1 cellular context compared by ENCODE assay signal in the genomic region with DNA sequence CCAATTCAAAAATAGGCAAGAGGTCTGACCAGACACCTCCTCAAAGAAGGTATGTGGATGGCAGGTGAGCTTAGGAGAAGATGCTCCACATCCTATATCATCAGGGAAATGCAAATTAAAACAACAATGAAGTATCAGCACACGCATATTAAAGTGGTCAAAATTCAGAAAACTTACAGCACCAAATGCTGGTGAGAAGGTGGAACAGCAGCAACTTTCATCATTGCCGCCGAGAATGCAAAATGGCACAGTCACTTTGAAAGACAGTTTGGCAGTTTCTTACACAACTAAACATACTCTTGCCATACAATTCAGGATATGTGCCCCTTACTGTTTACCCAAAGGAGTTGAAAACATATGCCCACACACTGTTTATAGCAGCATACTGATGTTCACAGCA.
TF ChIP-seq lines count a peak whose summit lies in the region.

No MANE protein-coding gene starts in this region.

TF ChIP-seq in liver, 16 proteins besides CTCF, POLR2A, EP300 and RAD21:
- TF ChIP-seq, protein P1, sequence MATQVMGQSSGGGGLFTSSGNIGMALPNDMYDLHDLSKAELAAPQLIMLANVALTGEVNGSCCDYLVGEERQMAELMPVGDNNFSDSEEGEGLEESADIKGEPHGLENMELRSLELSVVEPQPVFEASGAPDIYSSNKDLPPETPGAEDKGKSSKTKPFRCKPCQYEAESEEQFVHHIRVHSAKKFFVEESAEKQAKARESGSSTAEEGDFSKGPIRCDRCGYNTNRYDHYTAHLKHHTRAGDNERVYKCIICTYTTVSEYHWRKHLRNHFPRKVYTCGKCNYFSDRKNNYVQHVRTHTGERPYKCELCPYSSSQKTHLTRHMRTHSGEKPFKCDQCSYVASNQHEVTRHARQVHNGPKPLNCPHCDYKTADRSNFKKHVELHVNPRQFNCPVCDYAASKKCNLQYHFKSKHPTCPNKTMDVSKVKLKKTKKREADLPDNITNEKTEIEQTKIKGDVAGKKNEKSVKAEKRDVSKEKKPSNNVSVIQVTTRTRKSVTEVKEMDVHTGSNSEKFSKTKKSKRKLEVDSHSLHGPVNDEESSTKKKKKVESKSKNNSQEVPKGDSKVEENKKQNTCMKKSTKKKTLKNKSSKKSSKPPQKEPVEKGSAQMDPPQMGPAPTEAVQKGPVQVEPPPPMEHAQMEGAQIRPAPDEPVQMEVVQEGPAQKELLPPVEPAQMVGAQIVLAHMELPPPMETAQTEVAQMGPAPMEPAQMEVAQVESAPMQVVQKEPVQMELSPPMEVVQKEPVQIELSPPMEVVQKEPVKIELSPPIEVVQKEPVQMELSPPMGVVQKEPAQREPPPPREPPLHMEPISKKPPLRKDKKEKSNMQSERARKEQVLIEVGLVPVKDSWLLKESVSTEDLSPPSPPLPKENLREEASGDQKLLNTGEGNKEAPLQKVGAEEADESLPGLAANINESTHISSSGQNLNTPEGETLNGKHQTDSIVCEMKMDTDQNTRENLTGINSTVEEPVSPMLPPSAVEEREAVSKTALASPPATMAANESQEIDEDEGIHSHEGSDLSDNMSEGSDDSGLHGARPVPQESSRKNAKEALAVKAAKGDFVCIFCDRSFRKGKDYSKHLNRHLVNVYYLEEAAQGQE (IDR thresholded peaks at IDR 0.05) = no peak
- TF ChIP-seq JUND (IDR thresholded peaks at IDR 0.05) = no peak
- TF ChIP-seq SP1 (IDR thresholded peaks at IDR 0.05) = no peak
- no peak for TF ChIP-seq FOXA2 (IDR thresholded peaks at IDR 0.05)
- no peak for TF ChIP-seq TAF1 (conservative IDR thresholded peaks at IDR 0.05)
- TF ChIP-seq, protein P2, sequence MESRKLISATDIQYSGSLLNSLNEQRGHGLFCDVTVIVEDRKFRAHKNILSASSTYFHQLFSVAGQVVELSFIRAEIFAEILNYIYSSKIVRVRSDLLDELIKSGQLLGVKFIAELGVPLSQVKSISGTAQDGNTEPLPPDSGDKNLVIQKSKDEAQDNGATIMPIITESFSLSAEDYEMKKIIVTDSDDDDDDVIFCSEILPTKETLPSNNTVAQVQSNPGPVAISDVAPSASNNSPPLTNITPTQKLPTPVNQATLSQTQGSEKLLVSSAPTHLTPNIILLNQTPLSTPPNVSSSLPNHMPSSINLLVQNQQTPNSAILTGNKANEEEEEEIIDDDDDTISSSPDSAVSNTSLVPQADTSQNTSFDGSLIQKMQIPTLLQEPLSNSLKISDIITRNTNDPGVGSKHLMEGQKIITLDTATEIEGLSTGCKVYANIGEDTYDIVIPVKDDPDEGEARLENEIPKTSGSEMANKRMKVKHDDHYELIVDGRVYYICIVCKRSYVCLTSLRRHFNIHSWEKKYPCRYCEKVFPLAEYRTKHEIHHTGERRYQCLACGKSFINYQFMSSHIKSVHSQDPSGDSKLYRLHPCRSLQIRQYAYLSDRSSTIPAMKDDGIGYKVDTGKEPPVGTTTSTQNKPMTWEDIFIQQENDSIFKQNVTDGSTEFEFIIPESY (IDR thresholded peaks at IDR 0.05) = no peak
- TF ChIP-seq YY1 (IDR thresholded peaks at IDR 0.05) = no peak
- TF ChIP-seq NR2F2 (IDR thresholded peaks at IDR 0.05) = no peak
- no peak for TF ChIP-seq HNF4G (IDR thresholded peaks at IDR 0.05)
TF ChIP-seq in liver: peak in this region for 0.
